ENCODE assay signal across 8 cellular contexts in genomic region chr19:38619361-38620174, GRCh38. TPM values are rescaled to one million over a fixed set of nuclear protein-coding genes. Genes with fewer than 3 reads are reported as not detected.
DNase-seq lines count a peak whose midpoint lies in the region; ATAC-seq and TF ChIP-seq lines count a peak whose summit lies in the region.

No MANE protein-coding gene starts in this region.

- DNase-seq in CD14-positive monocyte (ENCODE audit: low spot score), result no peak
- no peak for DNase-seq in NB4 (ENCODE audit: low read depth)
- DNase-seq in effector memory CD4-positive, alpha-beta T cell, result no peak
- DNase-seq in nephron progenitor cell, result no peak
- DNase-seq in NCI-H2107 (lab: John Stamatoyannopoulos, UW), result no peak
- no peak for DNase-seq in iPS-NIHi11 (ENCODE audit: low spot score)
- DNase-seq in ecto neural progenitor cell (ENCODE audit: low spot score), result no peak

- H3K27me3 ChIP-seq in effector memory CD4-positive, alpha-beta T cell (replicated peaks; ENCODE audit: control insufficient read depth, insufficient read depth, low read length, poor library complexity, severe bottlenecking), result no peaks in the 10 kb centered on the region

- H3K4me1 Mint-ChIP-seq in CD14-positive monocyte (peaks cover 31% of the 10 kb centered on the region), nephron progenitor cell (peaks cover 47% of the 10 kb centered on the region)

- peaks cover 43% of the 10 kb centered on the region for H3K4me1 ChIP-seq in effector memory CD4-positive, alpha-beta T cell (ENCODE audit: control insufficient read depth, insufficient read depth, low read length, poor library complexity, severe bottlenecking)

- peaks cover 35% of the 10 kb centered on the region for H3K36me3 ChIP-seq in effector memory CD4-positive, alpha-beta T cell (ENCODE audit: control insufficient read depth, insufficient read depth, low read length)

- ATAC-seq in HG03095 (IDR thresholded peaks at IDR 0.05; ENCODE audit: unreplicated experiment), result no peak

- intact Hi-C loops in CD14-positive monocyte (cut with micrococcal nuclease), result loop anchor here (2.0 to 5.0 kb wide), 3 partner anchors 202 to 302 kb away; partner anchors contain the start of genes KCNK6 (in 1 of the 2) and YIF1B (in 1 of the 2)

- peaks cover 0 to 2% (median 1%) of the 10 kb centered on the region in 3 donors for H3K27me3 Mint-ChIP-seq in CD14-positive monocyte (ENCODE audit: low read depth in 3 of 3)
- H3K27me3 Mint-ChIP-seq in nephron progenitor cell (ENCODE audit: low read depth, poor library complexity), result peaks cover 3% of the 10 kb centered on the region

- H3K27ac Mint-ChIP-seq in CD14-positive monocyte, result peak overlapping the region; percentile 97 to 100 (median 99)
- peak overlapping the region; percentile 99 for H3K27ac Mint-ChIP-seq in nephron progenitor cell

- peak overlapping the region; percentile 99 to 100 for H3K4me3 Mint-ChIP-seq in CD14-positive monocyte
- H3K4me3 Mint-ChIP-seq in nephron progenitor cell, result peak overlapping the region; percentile 100

- no peak for TF ChIP-seq CTCF in CD14-positive monocyte (IDR thresholded peaks at IDR 0.05)
- TF ChIP-seq CTCF in NB4 (IDR thresholded peaks at IDR 0.05; ENCODE audit: low read depth, low read length), result no peak
- no peak for TF ChIP-seq CTCF in nephron progenitor cell (IDR thresholded peaks at IDR 0.05)

- TF ChIP-seq POLR2A in NB4 (IDR thresholded peaks at IDR 0.05; ENCODE audit: extremely low read depth, insufficient read length), result no peak

- H3K27ac ChIP-seq in effector memory CD4-positive, alpha-beta T cell (ENCODE audit: insufficient read depth, low read length, poor library complexity, severe bottlenecking), result peak overlapping the region; percentile 84

- H3K36me3 Mint-ChIP-seq in CD14-positive monocyte (peaks cover 34 to 55% of the 10 kb centered on the region in 2 donors), nephron progenitor cell (ENCODE audit: low read depth) (peaks cover 22% of the 10 kb centered on the region)

- H3K9me3 Mint-ChIP-seq in CD14-positive monocyte (no peaks in the 10 kb centered on the region), nephron progenitor cell (no peaks in the 10 kb centered on the region)

- H3K9me3 ChIP-seq in effector memory CD4-positive, alpha-beta T cell (ENCODE audit: control insufficient read depth, low read length), result no peaks in the 10 kb centered on the region

- peak overlapping the region; percentile 98 for H3K4me3 ChIP-seq in NB4 (ENCODE audit: low read depth, low read length)
- peak overlapping the region; percentile 85 for H3K4me3 ChIP-seq in effector memory CD4-positive, alpha-beta T cell (ENCODE audit: insufficient read depth, low read depth, low read length, poor library complexity, severe bottlenecking)

RNA-seq across cellular contexts. Expression of gene EIF3K, which starts 0.6 kb away (rescaled TPM):
- polyA plus RNA-seq in CD14-positive monocyte, result 100 to 1,000 TPM; 326 to 381 TPM

RNA-seq across cellular contexts. Expression of gene MAP4K1, which starts 1.8 kb away (rescaled TPM):
- 10 to 100 TPM; 19.8 to 22.4 TPM for polyA plus RNA-seq in CD14-positive monocyte

RNA-seq across cellular contexts. Expression of gene ACTN4, which starts 27.9 kb away (rescaled TPM):
- 10 to 100 TPM in 1 of 2 donors, 1 to 10 TPM in 1; 8.4 to 16.0 TPM for polyA plus RNA-seq in CD14-positive monocyte
